In the genomic region with DNA sequence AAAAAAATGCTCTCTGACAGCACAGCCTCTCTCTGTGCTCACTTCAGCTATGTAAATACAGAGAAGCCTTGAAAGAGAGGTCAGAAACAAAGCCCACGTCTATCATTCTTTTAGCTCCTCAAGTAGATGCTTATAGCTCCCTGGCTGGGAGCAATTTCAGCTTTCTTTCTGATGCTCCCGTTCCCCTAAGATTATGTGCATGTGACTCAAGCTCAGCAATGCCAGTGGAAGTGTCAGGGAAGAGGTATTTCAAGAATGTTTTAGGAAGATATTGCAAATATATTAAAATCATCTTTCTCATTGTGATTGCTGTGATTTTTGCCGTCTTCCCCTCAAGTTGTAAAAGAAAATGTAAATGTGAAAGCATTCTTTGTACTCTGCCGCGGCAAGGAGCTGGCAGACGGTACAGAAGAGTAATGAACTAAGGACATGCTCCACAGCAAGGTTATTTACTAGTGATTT, we compare ENCODE assay signal across 10 cellular contexts.
DNase-seq lines count a peak whose midpoint lies in the region; ATAC-seq and TF ChIP-seq lines count a peak whose summit lies in the region.
"Had no signal": no experiment of that assay in that cellular context is flagged by ENCODE, and none has a peak within 500 bp of the region (broad histone marks: within the 10 kb centered on the region; RNA-seq: fewer than 3 reads in every experiment).

No MANE protein-coding gene starts in this region.

- H3K27ac ChIP-seq in 22Rv1 (peak overlapping the region; percentile 12; the same call in 1 of the 2 replicates), heart left ventricle (no peak overlapping the region)

- H3K4me1 Mint-ChIP-seq in endothelial cell (ENCODE audit: unreplicated experiment) = peaks cover 5% of the 10 kb centered on the region

- no peaks in the 10 kb centered on the region for H3K27me3 Mint-ChIP-seq in endothelial cell (ENCODE audit: unreplicated experiment)

- H3K9me3 Mint-ChIP-seq in endothelial cell (ENCODE audit: unreplicated experiment) = no peaks in the 10 kb centered on the region

- H3K4me3 Mint-ChIP-seq in endothelial cell (ENCODE audit: unreplicated experiment) = no peak overlapping the region

- no peaks in the 10 kb centered on the region for H3K4me1 ChIP-seq in heart left ventricle

- H3K27ac Mint-ChIP-seq in endothelial cell (ENCODE audit: unreplicated experiment) = no peak overlapping the region

- DNase-seq in HS-5 (ENCODE audit: low read depth) = peak; percentile 68
- DNase-seq in astrocyte of the hippocampus (ENCODE audit: low read depth, low spot score) = peak; percentile 74
- peak; percentile 46 for DNase-seq in kidney tubule cell (ENCODE audit: low spot score)
- no peak for DNase-seq in C1 segment of cervical spinal cord (lab: John Stamatoyannopoulos, UW)
- DNase-seq in heart left ventricle = no peak
- no peak for DNase-seq in endothelial cell (ENCODE audit: low spot score)
- no peak for DNase-seq in DMS 273 treated with DMSO at 0.1 percent for 48 hours (lab: John Stamatoyannopoulos, UW)
- DNase-seq: Kasumi-1, RPMI8226 had no signal

- peak overlapping the region in 3 of 12 donors; percentile 8 to 19 (median 16) for H3K4me3 ChIP-seq in heart left ventricle

- no peaks in the 10 kb centered on the region for H3K9me3 ChIP-seq in heart left ventricle

- H3K27me3 ChIP-seq in heart left ventricle = no peaks in the 10 kb centered on the region

- no peaks in the 10 kb centered on the region for H3K36me3 Mint-ChIP-seq in endothelial cell (ENCODE audit: low read depth, unreplicated experiment)

- TF ChIP-seq CTCF in 22Rv1 (IDR thresholded peaks at IDR 0.05) (no peak), heart left ventricle (IDR thresholded peaks at IDR 0.05) (no peak), endothelial cell (IDR thresholded peaks at IDR 0.05; ENCODE audit: unreplicated experiment) (no peak)

- intact Hi-C loops in heart left ventricle (cut with DNase I) = no loop called here

- H3K36me3 ChIP-seq in heart left ventricle = no peaks in the 10 kb centered on the region

- WGBS in heart left ventricle, 4 donors = 20 to 30% (median 23%) methylated on average over 6 of the region's 6 CpGs

- no peak for TF ChIP-seq POLR2A in heart left ventricle (IDR thresholded peaks at IDR 0.05)

- ATAC-seq in heart left ventricle = no peak

Comparison
In these comparisons a context has a peak if more than half of its experiments do, and no peak if none do; other contexts are left out.
1. DNase-seq: peak in HS-5 (single experiment), astrocyte of the hippocampus (single experiment) and kidney tubule cell (single experiment); none in C1 segment of cervical spinal cord (0 of 14), heart left ventricle (0 of 5), endothelial cell (single experiment) and DMS 273 treated with DMSO at 0.1 percent for 48 hours (single experiment).